24 cellular contexts compared by ENCODE assay signal in genomic region chr10:128487517-128487916, GRCh38.
DNase-seq lines count a peak whose midpoint lies in the region; ATAC-seq and TF ChIP-seq lines count a peak whose summit lies in the region.
"Had no signal": no experiment of that assay in that cellular context is flagged by ENCODE, and none has a peak within 500 bp of the region (broad histone marks: within the 10 kb centered on the region; RNA-seq: fewer than 3 reads in every experiment).

No MANE protein-coding gene starts in this region.

- no peaks in the 10 kb centered on the region for H3K4me1 ChIP-seq in neuronal stem cell (ENCODE audit: control insufficient read depth in 2 of 2, insufficient read depth in 1 of 2, low read depth in 1 of 2, low read length in 2 of 2)
- H3K4me1 ChIP-seq in upper lobe of right lung, result no peaks in the 10 kb centered on the region
- H3K4me1 ChIP-seq: BE2C had no signal

- H4K91ac ChIP-seq in neuronal stem cell (ENCODE audit: low read depth, low read length, poor library complexity), result no peak overlapping the region

- peak overlapping the region in 1 of 2 donors; percentile 61 for H3K4me3 ChIP-seq in neuronal stem cell (ENCODE audit: low read length in 2 of 2)
- no peak overlapping the region for H3K4me3 ChIP-seq in upper lobe of right lung
- H3K4me3 ChIP-seq: BLaER1, GM12878 had no signal

- TF ChIP-seq CTCF in upper lobe of right lung (IDR thresholded peaks at IDR 0.05) (no peak), type B pancreatic cell (conservative IDR thresholded peaks at IDR 0.05) (no peak)

- no peak overlapping the region for H4K8ac ChIP-seq in neuronal stem cell (ENCODE audit: low read depth, low read length)

- no peak overlapping the region for H3K14ac ChIP-seq in neuronal stem cell (ENCODE audit: low read length)

- H3K4ac ChIP-seq in neuronal stem cell (ENCODE audit: low read length), result no peak overlapping the region

- H2AFZ ChIP-seq in neuronal stem cell (ENCODE audit: low read length), result no peak overlapping the region

- H2BK12ac ChIP-seq in neuronal stem cell (ENCODE audit: low read length), result no peak overlapping the region

- H3K4me1 Mint-ChIP-seq in type B pancreatic cell (ENCODE audit: unreplicated experiment), result no peaks in the 10 kb centered on the region
- H3K4me1 Mint-ChIP-seq: CD14-positive monocyte; CD4-positive, alpha-beta memory T cell; CD4-positive, CD25-positive, alpha-beta regulatory T cell; CD8-positive, alpha-beta memory T cell had no signal

- no peak for DNase-seq in neuronal stem cell (ENCODE audit: low spot score)
- peak; percentile 73 for DNase-seq in posterior vena cava (ENCODE audit: low spot score)
- peak; percentile 38 for DNase-seq in upper lobe of right lung
- DNase-seq in activated CD8-positive, alpha-beta memory T cell treated with anti-CD3 and anti-CD28 coated beads for 24 hours, result no peak
- DNase-seq in type B pancreatic cell (ENCODE audit: extremely low spot score, unreplicated experiment), result no peak
- DNase-seq in ureter (ENCODE audit: low spot score), result no peak
- DNase-seq: 8988T; ACHN; BE2C; C1 segment of cervical spinal cord; CD4-positive, alpha-beta memory T cell; CD4-positive, CD25-positive, alpha-beta regulatory T cell; CD8-positive, alpha-beta memory T cell; COR-L47; DMS 273 treated with DMSO at 0.1 percent for 48 hours; DMS153; DMS53; DMS79; DND-41; EL; GDM1 had no signal

- no peaks in the 10 kb centered on the region for H3K79me1 ChIP-seq in neuronal stem cell (ENCODE audit: low read depth, low read length)

- H3K36me3 Mint-ChIP-seq in type B pancreatic cell, result no peaks in the 10 kb centered on the region
- H3K36me3 Mint-ChIP-seq: CD14-positive monocyte; CD4-positive, alpha-beta memory T cell; CD4-positive, CD25-positive, alpha-beta regulatory T cell; CD8-positive, alpha-beta memory T cell had no signal

- no peak overlapping the region for H3K23ac ChIP-seq in neuronal stem cell (ENCODE audit: low read depth, low read length, poor library complexity)

- H3K4me3 Mint-ChIP-seq in type B pancreatic cell, result no peak overlapping the region
- H3K4me3 Mint-ChIP-seq: CD14-positive monocyte; CD4-positive, alpha-beta memory T cell; CD4-positive, CD25-positive, alpha-beta regulatory T cell; CD8-positive, alpha-beta memory T cell had no signal

- H3K9me3 ChIP-seq in neuronal stem cell (replicated peaks in 1 of 2; ENCODE audit: control insufficient read depth in 2 of 2, insufficient read depth in 1 of 2, low read depth in 1 of 2, low read length in 2 of 2), result peaks cover 0 to 10% of the 10 kb centered on the region in 2 donors
- H3K9me3 ChIP-seq in upper lobe of right lung, result no peaks in the 10 kb centered on the region
- H3K9me3 ChIP-seq: BE2C, BLaER1 had no signal

- WGBS in neuronal stem cell (ENCODE audit: extremely low coverage in 2 of 2, insufficient read length in 2 of 2, insufficient replicate concordance in 1 of 2), 2 donors, result no CpG with 5 or more reads among the region's 16 CpGs

- H3K27me3 ChIP-seq in neuronal stem cell (ENCODE audit: control insufficient read depth in 3 of 3, insufficient read depth in 3 of 3, low read depth in 1 of 3, low read length in 3 of 3) (no peaks in the 10 kb centered on the region), upper lobe of right lung (no peaks in the 10 kb centered on the region)
- H3K27me3 ChIP-seq: BE2C, BLaER1 had no signal

- no peak overlapping the region for H3K27ac Mint-ChIP-seq in type B pancreatic cell
- H3K27ac Mint-ChIP-seq: CD14-positive monocyte; CD4-positive, alpha-beta memory T cell; CD4-positive, CD25-positive, alpha-beta regulatory T cell; CD8-positive, alpha-beta memory T cell had no signal

- H3K36me3 ChIP-seq in neuronal stem cell (replicated peaks in 1 of 2; ENCODE audit: control insufficient read depth in 2 of 2, insufficient read depth in 2 of 2, low read length in 2 of 2), result no peaks in the 10 kb centered on the region
- H3K36me3 ChIP-seq in upper lobe of right lung, result no peaks in the 10 kb centered on the region
- H3K36me3 ChIP-seq: BE2C, BLaER1 had no signal

- no peak overlapping the region for H2AK5ac ChIP-seq in neuronal stem cell (ENCODE audit: low read depth, low read length)

- H2BK120ac ChIP-seq in neuronal stem cell (ENCODE audit: low read depth, low read length), result no peak overlapping the region

- no peak overlapping the region for H3K9ac ChIP-seq in neuronal stem cell (ENCODE audit: low read depth, low read length, poor library complexity)
- H3K9ac ChIP-seq: BLaER1 had no signal

- no peak overlapping the region for H3K27ac ChIP-seq in neuronal stem cell (replicated peaks; ENCODE audit: low read length)
- H3K27ac ChIP-seq in upper lobe of right lung, result no peak overlapping the region
- H3K27ac ChIP-seq: BLaER1 had no signal

- ATAC-seq in upper lobe of right lung, result no peak
- ATAC-seq: GM12878 had no signal

- H3K18ac ChIP-seq in neuronal stem cell (ENCODE audit: low read length), result peak overlapping the region; percentile 68

- H3K9me3 Mint-ChIP-seq in type B pancreatic cell, result no peaks in the 10 kb centered on the region
- H3K9me3 Mint-ChIP-seq: CD8-positive, alpha-beta memory T cell had no signal

- no peak overlapping the region for H2BK5ac ChIP-seq in neuronal stem cell (ENCODE audit: low read length)

- no peak overlapping the region for H3K4me2 ChIP-seq in neuronal stem cell (ENCODE audit: insufficient read depth, low read length, poor library complexity, severe bottlenecking)

- peak overlapping the region; percentile 70 for H2BK15ac ChIP-seq in neuronal stem cell (ENCODE audit: low read length)

- peaks cover 7% of the 10 kb centered on the region for H3K27me3 Mint-ChIP-seq in type B pancreatic cell
- H3K27me3 Mint-ChIP-seq: CD4-positive, alpha-beta memory T cell; CD4-positive, CD25-positive, alpha-beta regulatory T cell; CD8-positive, alpha-beta memory T cell had no signal

- intact Hi-C loops in posterior vena cava (cut with DNase I), result no loop called here
- intact Hi-C loops in upper lobe of right lung (cut with DNase I), result no loop called here

Comparison
In these comparisons a context has a peak if more than half of its experiments do, and no peak if none do; other contexts are left out.
1. DNase-seq: peak in posterior vena cava (single experiment) and upper lobe of right lung (single experiment); none in neuronal stem cell (single experiment), activated CD8-positive, alpha-beta memory T cell treated with anti-CD3 and anti-CD28 coated beads for 24 hours (single experiment), type B pancreatic cell (single experiment) and ureter (single experiment).